Comparison of ENCODE assay signal across 10 cellular contexts in genomic region chr11:61579398-61580291, GRCh38. TPM values are rescaled to one million over a fixed set of nuclear protein-coding genes. Genes with fewer than 3 reads are reported as not detected.
DNase-seq lines count a peak whose midpoint lies in the region; ATAC-seq and TF ChIP-seq lines count a peak whose summit lies in the region.
"Had no signal": no experiment of that assay in that cellular context is flagged by ENCODE, and none has a peak within 500 bp of the region (broad histone marks: within the 10 kb centered on the region; RNA-seq: fewer than 3 reads in every experiment).

No MANE protein-coding gene starts in this region.

- H3K9me3 Mint-ChIP-seq in naive B cell: no peaks in the 10 kb centered on the region

- H3K36me3 Mint-ChIP-seq in naive B cell: no peaks in the 10 kb centered on the region

- H3K4me1 Mint-ChIP-seq in naive B cell: peaks cover 10 to 24% (median 17%) of the 10 kb centered on the region in 3 donors

- H3K27ac Mint-ChIP-seq in naive B cell: peak overlapping the region in 2 of 6 donors; percentile 20 to 57

- CTCF ChIA-PET in BJ (lab: Yijun Ruan, JAX): interaction anchor here (3.9 to 4.6 kb wide), 2 partner anchors 48 to 63 kb away, joined by 12 to 13 read pairs; no protein-coding TSS in a partner anchor

- intact Hi-C loops in breast epithelium (cut with DNase I; ENCODE audit: low total_unique reads) (no loop called here), adrenal gland (cut with DNase I) (no loop called here)

- peak overlapping the region in 7 of 8 donors; percentile 65 to 86 (median 79) for H3K4me3 Mint-ChIP-seq in naive B cell

- TF ChIP-seq CTCF in BJ (IDR thresholded peaks at IDR 0.05; ENCODE audit: insufficient read depth, low read depth, low read length) (0 out of 2 replicates have a peak, but pooled peaks have one; percentile 1), breast epithelium (IDR thresholded peaks at IDR 0.05) (no peak), adrenal gland (IDR thresholded peaks at IDR 0.05) (no peak)

- TF ChIP-seq POLR2A in breast epithelium (IDR thresholded peaks at IDR 0.05) (no peak), adrenal gland (IDR thresholded peaks at IDR 0.05) (no peak)

- POLR2A ChIA-PET in BJ (lab: Charles Lee): no interaction called here

- H3K27ac ChIP-seq in HUES6 (ENCODE audit: low read depth, low read length): no peak overlapping the region
- H3K27ac ChIP-seq in breast epithelium: no peak overlapping the region
- H3K27ac ChIP-seq in adrenal gland: peak overlapping the region in 1 of 5 donors; percentile 5

- WGBS in adrenal gland, 4 donors: 31 to 52% (median 46%) methylated on average over 13 to 21 of the region's 21 CpGs

- no peak for ATAC-seq in naive B cell (ENCODE audit: low read depth in 2 of 2)

- H3K9me3 ChIP-seq in HUES6 (ENCODE audit: control insufficient read depth, insufficient read depth, low read depth, low read length) (no peaks in the 10 kb centered on the region), breast epithelium (no peaks in the 10 kb centered on the region), adrenal gland (replicated peaks in 1 of 3) (no peaks in the 10 kb centered on the region)
- H3K9me3 ChIP-seq: pancreas, transverse colon had no signal

- H3K36me3 ChIP-seq in BJ (ENCODE audit: control insufficient read depth, insufficient read depth, low read length) (no peaks in the 10 kb centered on the region), HUES6 (ENCODE audit: control insufficient read depth, insufficient read depth, low read length) (no peaks in the 10 kb centered on the region), breast epithelium (no peaks in the 10 kb centered on the region), adrenal gland (replicated peaks in 1 of 2) (no peaks in the 10 kb centered on the region)
- H3K36me3 ChIP-seq: pancreas, transverse colon had no signal

- H3K4me1 ChIP-seq in HUES6 (ENCODE audit: control insufficient read depth, insufficient read depth, low read length) (peaks cover 24% of the 10 kb centered on the region), breast epithelium (peaks cover 0 to 5% of the 10 kb centered on the region in 2 donors), adrenal gland (replicated peaks in 1 of 2) (peaks cover 5 to 9% of the 10 kb centered on the region in 2 donors)

- no peak overlapping the region for H3K9ac ChIP-seq in HUES6 (ENCODE audit: low read length)

- H3K27me3 Mint-ChIP-seq in naive B cell: peaks cover 32 to 76% (median 72%) of the 10 kb centered on the region in 3 donors

- no peak for DNase-seq in BJ (ENCODE audit: low read depth)
- no peak for DNase-seq in breast epithelium (ENCODE audit: low spot score in 2 of 2)
- no peak for DNase-seq in naive B cell
- no peak for DNase-seq in OCI-M1 (lab: John Stamatoyannopoulos, UW)
- no peak for DNase-seq in cerebellum (ENCODE audit: low spot score)
- no peak for DNase-seq in adrenal gland
- DNase-seq in stimulated activated CD4-positive, alpha-beta T cell treated with anti-CD3 and anti-CD28 coated beads, Interleukin-2, amount 100 ng/mL, for 24 hours: no peak
- DNase-seq: transverse colon had no signal

- H3K27me3 ChIP-seq in BJ (ENCODE audit: control insufficient read depth, insufficient read depth, low read length): peaks cover 36% of the 10 kb centered on the region
- peaks cover 44% of the 10 kb centered on the region for H3K27me3 ChIP-seq in HUES6 (ENCODE audit: control insufficient read depth, insufficient read depth, low read length)
- H3K27me3 ChIP-seq in breast epithelium: no peaks in the 10 kb centered on the region
- peaks cover 5% of the 10 kb centered on the region for H3K27me3 ChIP-seq in adrenal gland
- H3K27me3 ChIP-seq: pancreas had no signal

- H3K4me3 ChIP-seq in BJ (ENCODE audit: low read depth, low read length) (no peak overlapping the region), HUES6 (ENCODE audit: low read depth, low read length) (peak overlapping the region; percentile 64), breast epithelium (peak overlapping the region; percentile 35 to 81 (median 62)), adrenal gland (no peak overlapping the region)

RNA-seq across cellular contexts. Expression of gene SYT7, which starts 1.2 kb away (rescaled TPM):
- polyA plus RNA-seq in BJ (2011; rRNA removed) (0.01 and 0.04 TPM in 2 replicates), naive B cell (ENCODE audit: low read depth in 6 of 6) (not detected), adrenal gland (1 to 10 TPM; 1.4 to 6.8 (median 6.5) TPM)
- not detected in 2 replicates for polyA minus RNA-seq in BJ (2011; rRNA and poly(A)+ RNA removed)
- total RNA-seq in breast epithelium (10 to 100 TPM in 2 of 3 donors, 1 to 10 TPM in 1; 1.9 to 11.7 (median 10.8) TPM), cerebellum (25.7 TPM), adrenal gland (1 to 10 TPM in 4 of 8 donors, under 1 TPM in 3, not detected in 1; 0.09 to 6.0 (median 1.1) TPM)

Comparison
In these comparisons a context has a peak if more than half of its experiments do, and no peak if none do; other contexts are left out.
1. H3K4me3 ChIP-seq: peak in HUES6 (single experiment) and breast epithelium (3 of 3); none in BJ (single experiment) and adrenal gland (0 of 4).